Comparison of ENCODE assay signal across 21 cellular contexts in the genomic region with DNA sequence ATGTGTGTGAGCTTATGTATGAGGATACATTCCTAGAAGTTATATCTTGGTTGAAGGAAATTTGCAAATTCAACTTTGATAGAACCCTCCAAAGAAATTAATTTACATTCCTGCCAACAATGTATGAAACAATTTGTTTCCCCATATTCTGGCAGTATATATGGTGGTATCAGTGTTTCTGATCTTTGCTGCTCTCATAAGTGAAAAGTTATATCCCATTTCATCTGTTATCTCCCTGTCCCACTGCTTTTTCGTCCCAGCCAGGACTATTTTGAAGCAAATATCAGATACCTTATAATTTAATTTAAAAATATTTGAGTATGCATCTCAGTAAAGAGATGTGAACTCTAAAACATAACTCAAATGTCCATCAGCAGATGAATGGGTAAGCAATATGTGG.
"Had no signal": no experiment of that assay in that cellular context is flagged by ENCODE, and none has a peak within 500 bp of the region (broad histone marks: within the 10 kb centered on the region; RNA-seq: fewer than 3 reads in every experiment).

No MANE protein-coding gene starts in this region.

- FAIRE-seq: HTR-8/SVneo had no signal

- ATAC-seq: Panc1, PC-3 had no signal

- DNase-seq: Karpas-422, KG1, MM.1S, NCI-H1092 treated with DMSO at 0.1 percent for 48 hours, NCI-H1436, NCI-H187, NCI-H2029, NCI-H2081 treated with DMSO at 0.1 percent for 48 hours, NCI-H2171, NCI-H226, NCI-H446, NCI-H510A, NCI-H524 treated with DMSO at 0.1 percent for 48 hours, NCI-H69, NCI-H774, PC-3, SHP77 had no signal

- H3K27ac ChIP-seq: HL-60, RWPE1 had no signal
